In the genomic region with DNA sequence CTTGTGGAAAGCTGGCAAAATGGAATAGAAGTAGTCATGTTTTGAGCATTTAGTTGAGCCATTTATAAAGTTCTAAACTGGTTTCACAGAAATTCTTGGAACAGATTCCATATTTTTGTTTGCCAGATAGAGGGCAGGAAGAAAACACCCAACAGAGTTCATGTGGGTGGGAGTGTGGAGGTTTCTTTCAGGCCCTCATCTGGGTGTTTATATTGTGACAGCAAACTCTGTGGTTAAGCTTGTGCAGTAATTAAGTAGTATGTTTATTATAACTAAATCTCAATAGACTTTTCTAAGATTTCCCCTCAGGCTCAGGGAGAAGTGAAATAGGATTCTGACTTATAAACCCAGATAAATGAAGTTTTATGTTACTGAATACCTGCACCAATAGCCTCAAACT, we compare ENCODE assay signal across 17 cellular contexts. TPM values are rescaled to one million over a fixed set of nuclear protein-coding genes. Genes with fewer than 3 reads are reported as not detected.
DNase-seq lines count a peak whose midpoint lies in the region; TF ChIP-seq lines count a peak whose summit lies in the region.
"Had no signal": no experiment of that assay in that cellular context is flagged by ENCODE, and none has a peak within 500 bp of the region (broad histone marks: within the 10 kb centered on the region; RNA-seq: fewer than 3 reads in every experiment).

No MANE protein-coding gene starts in this region.

- no peaks in the 10 kb centered on the region for H3K27me3 ChIP-seq in dorsolateral prefrontal cortex

- peak; percentile 47 for DNase-seq in EH (ENCODE audit: low read depth)
- DNase-seq in M059J (ENCODE audit: low read depth), result peak; percentile 77
- DNase-seq in dorsolateral prefrontal cortex, result no peak
- peak; percentile 25 for DNase-seq in renal cortical epithelial cell (ENCODE audit: low read depth)
- no peak for DNase-seq in AG08396 (ENCODE audit: low spot score)
- DNase-seq in endothelial cell (ENCODE audit: low spot score), result no peak
- DNase-seq in glutamatergic neuron, result no peak
- DNase-seq: activated CD4-positive, alpha-beta memory T cell treated with anti-CD3 and anti-CD28 coated beads for 36 hours; activated T-cell treated with anti-CD3 and anti-CD28 coated beads, Interleukin-2, amount 50 U/mL, for 24 hours; amygdala; DMS53; NCI-H1694 treated with DMSO at 0.1 percent for 48 hours; NCI-H526; nucleus accumbens; stimulated activated CD4-positive, alpha-beta T cell treated with anti-CD3 and anti-CD28 coated beads, Interleukin-4, amount 100 ng/mL, for 4 hours had no signal

- no peak overlapping the region for H3K4me3 ChIP-seq in dorsolateral prefrontal cortex

- H3K36me3 Mint-ChIP-seq in endothelial cell (ENCODE audit: low read depth, unreplicated experiment) (no peaks in the 10 kb centered on the region), glutamatergic neuron (ENCODE audit: unreplicated experiment) (no peaks in the 10 kb centered on the region)
- H3K36me3 Mint-ChIP-seq: activated CD4-positive, alpha-beta memory T cell treated with anti-CD3 and anti-CD28 coated beads for 36 hours had no signal

- H3K27me3 Mint-ChIP-seq in endothelial cell (ENCODE audit: unreplicated experiment) (peaks cover 1% of the 10 kb centered on the region), glutamatergic neuron (ENCODE audit: unreplicated experiment) (no peaks in the 10 kb centered on the region)
- H3K27me3 Mint-ChIP-seq: activated CD4-positive, alpha-beta memory T cell treated with anti-CD3 and anti-CD28 coated beads for 36 hours; activated T-cell treated with anti-CD3 and anti-CD28 coated beads, Interleukin-2, amount 50 U/mL, for 24 hours had no signal

- intact Hi-C loops in dorsolateral prefrontal cortex (cut with DNase I), result loop anchor here in 1 of 2 donors (10.0 kb wide), 1 partner anchor 202 kb away; the partner anchor contains the start of gene CABP1

- H3K27ac Mint-ChIP-seq in endothelial cell (ENCODE audit: unreplicated experiment) (no peak overlapping the region), glutamatergic neuron (ENCODE audit: unreplicated experiment) (no peak overlapping the region)
- H3K27ac Mint-ChIP-seq: activated CD4-positive, alpha-beta memory T cell treated with anti-CD3 and anti-CD28 coated beads for 36 hours; activated T-cell treated with anti-CD3 and anti-CD28 coated beads, Interleukin-2, amount 50 U/mL, for 24 hours had no signal

- peak in 3 of 56 donors; percentile 13 to 29 (median 20) for TF ChIP-seq CTCF in dorsolateral prefrontal cortex (IDR thresholded peaks at IDR 0.05 in 54 of 56, conservative IDR thresholded peaks at IDR 0.05 in 2 of 56; ENCODE audit: low read depth in 1 of 56, partially characterized antibody in 56 of 56)
- TF ChIP-seq CTCF in endothelial cell (IDR thresholded peaks at IDR 0.05; ENCODE audit: unreplicated experiment), result no peak
- TF ChIP-seq CTCF in glutamatergic neuron (IDR thresholded peaks at IDR 0.05; ENCODE audit: partially characterized antibody, unreplicated experiment), result no peak

- H3K4me3 Mint-ChIP-seq in endothelial cell (ENCODE audit: unreplicated experiment) (no peak overlapping the region), glutamatergic neuron (ENCODE audit: unreplicated experiment) (no peak overlapping the region)
- H3K4me3 Mint-ChIP-seq: activated CD4-positive, alpha-beta memory T cell treated with anti-CD3 and anti-CD28 coated beads for 36 hours; activated T-cell treated with anti-CD3 and anti-CD28 coated beads, Interleukin-2, amount 50 U/mL, for 24 hours had no signal

- H3K9me3 Mint-ChIP-seq in endothelial cell (ENCODE audit: unreplicated experiment) (no peaks in the 10 kb centered on the region), glutamatergic neuron (ENCODE audit: unreplicated experiment) (no peaks in the 10 kb centered on the region)
- H3K9me3 Mint-ChIP-seq: activated CD4-positive, alpha-beta memory T cell treated with anti-CD3 and anti-CD28 coated beads for 36 hours; activated T-cell treated with anti-CD3 and anti-CD28 coated beads, Interleukin-2, amount 50 U/mL, for 24 hours had no signal

- peak overlapping the region in 48 of 59 donors; percentile 1 to 96 (median 82) for H3K27ac ChIP-seq in dorsolateral prefrontal cortex
- H3K27ac ChIP-seq: C4-2B, epithelial cell of prostate had no signal

- H3K4me1 Mint-ChIP-seq in endothelial cell (ENCODE audit: unreplicated experiment) (no peaks in the 10 kb centered on the region), glutamatergic neuron (ENCODE audit: low read depth, unreplicated experiment) (no peaks in the 10 kb centered on the region)

RNA-seq across cellular contexts. Expression of gene SPPL3, which starts 57.4 kb away (rescaled TPM):
- total RNA-seq in M059J (2014; rRNA removed; shearing (Covaris generic)), result 3.9 and 9.7 TPM in 2 replicates
- 100 to 1,000 TPM in 1 of 120 experiments, 10 to 100 TPM in 119; 50.6 to 111 (median 72.4) TPM for total RNA-seq in dorsolateral prefrontal cortex
- 6.6 and 13.5 TPM in 2 replicates for total RNA-seq in renal cortical epithelial cell
- 55.4 TPM for total RNA-seq in endothelial cell (ENCODE audit: unreplicated experiment)
- 53.4 TPM for total RNA-seq in glutamatergic neuron (ENCODE audit: unreplicated experiment)

Comparison
In these comparisons a context has a peak if more than half of its experiments do, and no peak if none do; other contexts are left out.
1. DNase-seq: peak in EH (single experiment), M059J (single experiment) and renal cortical epithelial cell (single experiment); none in dorsolateral prefrontal cortex (0 of 10), AG08396 (single experiment), endothelial cell (single experiment) and glutamatergic neuron (single experiment).